ENCODE assay signal across 34 cellular contexts in the genomic region with DNA sequence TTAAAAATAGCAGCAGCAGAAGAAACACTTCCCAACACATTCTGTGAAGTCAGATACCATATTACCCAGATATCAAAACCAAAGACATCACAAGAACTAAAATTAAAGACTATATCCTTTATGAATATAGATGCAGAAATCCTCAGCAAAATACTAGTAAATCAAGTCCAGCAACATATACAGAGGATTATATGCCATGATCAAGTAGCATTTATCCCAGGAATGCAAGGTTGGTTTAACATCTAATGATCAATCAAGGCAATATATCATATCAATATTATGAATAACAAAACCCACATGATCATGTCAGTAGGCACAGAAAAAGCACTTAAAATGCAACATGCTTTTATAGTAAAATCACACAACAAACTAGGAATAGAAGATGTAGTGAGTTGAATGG.
"Had no signal": no experiment of that assay in that cellular context is flagged by ENCODE, and none has a peak within 500 bp of the region (broad histone marks: within the 10 kb centered on the region; RNA-seq: fewer than 3 reads in every experiment).

No MANE protein-coding gene starts in this region.

- H3K36me3 ChIP-seq: adrenal gland, ascending aorta, brain microvascular endothelial cell, breast epithelium, cardiac muscle cell had no signal

- H3K27me3 ChIP-seq: adrenal gland, ascending aorta, body of pancreas, brain microvascular endothelial cell, breast epithelium, cardiac muscle cell had no signal

- H3K4me3 ChIP-seq: adrenal gland, ascending aorta, body of pancreas, breast epithelium, cardiac muscle cell had no signal

- FAIRE-seq: astrocyte, bronchial epithelial cell had no signal

- ATAC-seq: activated naive CD4-positive, alpha-beta T cell treated with anti-CD3 and anti-CD28 coated beads, Interleukin-2, amount 50 U/mL, for 72 hours; activated naive CD8-positive, alpha-beta T cell treated with anti-CD3 and anti-CD28 coated beads, Interleukin-2, amount 50 U/mL, for 24 hours; activated T-cell treated with anti-CD3 and anti-CD28 coated beads, Interleukin-2, amount 50 U/mL, for 4 hours; activated T-cell treated with anti-CD3 and anti-CD28 coated beads, Interleukin-2, amount 50 U/mL, for 72 hours; activated T-helper 17 cell treated with anti-CD3 and anti-CD28 coated beads, Interleukin-2, amount 50 U/mL, for 72 hours; body of pancreas had no signal

- H3K27ac ChIP-seq: adrenal gland, ascending aorta, body of pancreas, brain microvascular endothelial cell, breast epithelium, cardiac muscle cell had no signal

- DNase-seq: activated effector memory CD4-positive, alpha-beta T cell treated with anti-CD3 and anti-CD28 coated beads, Interleukin-2, amount 50 U/mL, for 16 hours; activated effector memory CD4-positive, alpha-beta T cell treated with Interleukin-2 at 50 U/mL for 16 hours; activated gamma-delta T cell; activated gamma-delta T cell treated with Interleukin-2 at 50 U/mL for 16 hours; activated naive CD4-positive, alpha-beta T cell; activated naive CD4-positive, alpha-beta T cell treated with anti-CD3 and anti-CD28 coated beads for 36 hours; activated naive CD4-positive, alpha-beta T cell treated with anti-CD3 and anti-CD28 coated beads, Interleukin-2, amount 10 ng/mL, durations not matched to agents 7 days and 5 days; activated naive CD4-positive, alpha-beta T cell treated with anti-CD3 and anti-CD28 coated beads, Interleukin-2, amount 50 U/mL, for 16 hours; activated naive CD4-positive, alpha-beta T cell treated with Interleukin-2 at 50 U/mL for 16 hours; activated naive CD8-positive, alpha-beta T cell treated with anti-CD3 and anti-CD28 coated beads for 36 hours; activated naive CD8-positive, alpha-beta T cell treated with anti-CD3 and anti-CD28 coated beads, Interleukin-2, amount 10 ng/mL, durations not matched to agents 7 days and 5 days; activated naive CD8-positive, alpha-beta T cell treated with anti-CD3 and anti-CD28 coated beads, Interleukin-2, amount 50 U/mL, for 24 hours; activated T-cell treated with anti-CD3 and anti-CD28 coated beads, Interleukin-2, amount 50 U/mL, for 1 hour; activated T-cell treated with anti-CD3 and anti-CD28 coated beads, Interleukin-2, amount 50 U/mL, for 24 hours; activated T-cell treated with anti-CD3 and anti-CD28 coated beads, Interleukin-2, amount 50 U/mL, for 4 hours; activated T-cell treated with anti-CD3 and anti-CD28 coated beads, Interleukin-2, amount 50 U/mL, for 48 hours; activated T-cell treated with anti-CD3 and anti-CD28 coated beads, Interleukin-2, amount 50 U/mL, for 72 hours; adrenal gland; amniotic stem cell; amygdala; anterior cingulate cortex; aorta; body of pancreas; brain microvascular endothelial cell; caudate nucleus; central memory CD4-positive, alpha-beta T cell; cerebellar nuclear complex had no signal

- H3K9me3 ChIP-seq: body of pancreas had no signal

- H3K4me1 ChIP-seq: adrenal gland, ascending aorta, body of pancreas, breast epithelium had no signal
